21 cellular contexts compared by ENCODE assay signal in genomic region chr6:166931426-166931970, GRCh38. TPM values are rescaled to one million over a fixed set of nuclear protein-coding genes. Genes with fewer than 3 reads are reported as not detected.
A peak's percentile ranks its signal among the peaks of the same experiment; 100 is the strongest.
DNase-seq lines count a peak whose midpoint lies in the region; ATAC-seq and TF ChIP-seq lines count a peak whose summit lies in the region.
"Had no signal": no experiment of that assay in that cellular context is flagged by ENCODE, and none has a peak within 500 bp of the region (broad histone marks: within the 10 kb centered on the region; RNA-seq: fewer than 3 reads in every experiment).

No MANE protein-coding gene starts in this region.

- H3K27ac ChIP-seq in OCI-LY7 (ENCODE audit: low read depth, low read length, poor library complexity, severe bottlenecking), result no peak overlapping the region
- H3K27ac ChIP-seq: esophagus squamous epithelium, gastrocnemius medialis, skin epidermis, thyroid gland had no signal

- H3K4me1 Mint-ChIP-seq in IgD-negative memory B cell, result peaks cover 15 to 29% (median 21%) of the 10 kb centered on the region in 3 donors
- H3K4me1 Mint-ChIP-seq in effector memory CD8-positive, alpha-beta T cell (ENCODE audit: low read depth in 2 of 2), result peaks cover 15 to 19% of the 10 kb centered on the region in 2 donors
- peaks cover 32 to 47% of the 10 kb centered on the region in 2 donors for H3K4me1 Mint-ChIP-seq in stimulated activated naive B cell treated with anti-CD40 and anti-IgM and Interleukin-4, amounts not matched to agents 10 μg/mL and 1 μg/mL and 100 μg/mL, for 72 hours

- peaks cover 7 to 21% of the 10 kb centered on the region in 2 donors for H3K36me3 Mint-ChIP-seq in activated naive CD4-positive, alpha-beta T cell treated with anti-CD3 and anti-CD28 coated beads, Interleukin-2, amount 50 U/mL, for 72 hours
- peaks cover 11% of the 10 kb centered on the region for H3K36me3 Mint-ChIP-seq in IgD-negative memory B cell
- peaks cover 45% of the 10 kb centered on the region for H3K36me3 Mint-ChIP-seq in effector memory CD8-positive, alpha-beta T cell (ENCODE audit: insufficient read depth)
- peaks cover 31 to 37% of the 10 kb centered on the region in 2 donors for H3K36me3 Mint-ChIP-seq in stimulated activated naive B cell treated with anti-CD40 and anti-IgM and Interleukin-4, amounts not matched to agents 10 μg/mL and 1 μg/mL and 100 μg/mL, for 72 hours

- no peaks in the 10 kb centered on the region for H3K27me3 Mint-ChIP-seq in IgD-negative memory B cell
- no peaks in the 10 kb centered on the region for H3K27me3 Mint-ChIP-seq in effector memory CD8-positive, alpha-beta T cell
- H3K27me3 Mint-ChIP-seq in stimulated activated naive B cell treated with anti-CD40 and anti-IgM and Interleukin-4, amounts not matched to agents 10 μg/mL and 1 μg/mL and 100 μg/mL, for 72 hours, result no peaks in the 10 kb centered on the region
- H3K27me3 Mint-ChIP-seq: activated naive CD8-positive, alpha-beta T cell treated with anti-CD3 and anti-CD28 coated beads, Interleukin-2, amount 10 ng/mL, durations not matched to agents 7 days and 5 days had no signal

- DNase-seq in activated naive CD4-positive, alpha-beta T cell treated with anti-CD3 and anti-CD28 coated beads, Interleukin-2, amount 50 U/mL, for 72 hours (ENCODE audit: low spot score in 2 of 2), result no peak
- DNase-seq in activated naive CD4-positive, alpha-beta T cell treated with Interleukin-2 at 50 U/mL for 16 hours, result no peak
- no peak for DNase-seq in effector memory CD8-positive, alpha-beta T cell
- no peak for DNase-seq in stimulated activated naive B cell treated with anti-CD40 and anti-IgM and Interleukin-4, amounts not matched to agents 10 μg/mL and 1 μg/mL and 100 μg/mL, for 72 hours
- DNase-seq in OCI-LY7 (ENCODE audit: low spot score) (no peak), H4 (ENCODE audit: low spot score) (no peak), DMS114 treated with DMSO at 0.1 percent for 48 hours (lab: John Stamatoyannopoulos, UW; ENCODE audit: unreplicated experiment) (no peak)
- DNase-seq: activated CD4-positive, alpha-beta T cell treated with anti-CD3 and anti-CD28 coated beads for 4 hours; activated naive CD8-positive, alpha-beta T cell treated with anti-CD3 and anti-CD28 coated beads, Interleukin-2, amount 10 ng/mL, durations not matched to agents 7 days and 5 days; DND-41; esophagus squamous epithelium; gastrocnemius medialis; islet precursor cell; mucosa of descending colon; NCI-H1048; NCI-H187; stimulated activated CD4-positive, alpha-beta T cell treated with anti-CD3 and anti-CD28 coated beads, Interleukin-2, amount 100 ng/mL, for 24 hours; stimulated activated naive CD4-positive, alpha-beta T cell treated with Interleukin-2 at 50 U/mL for 16 hours; thyroid gland had no signal

- no peaks in the 10 kb centered on the region for H3K9me2 ChIP-seq in OCI-LY7 (ENCODE audit: insufficient read depth, low read length)

- H3K36me3 ChIP-seq in OCI-LY7 (ENCODE audit: insufficient read depth, low read length), result peaks cover 68% of the 10 kb centered on the region

- H3K4me3 ChIP-seq in OCI-LY7 (ENCODE audit: low read depth, low read length, poor library complexity, severe bottlenecking), result no peak overlapping the region
- H3K4me3 ChIP-seq: esophagus squamous epithelium, gastrocnemius medialis, mucosa of descending colon, skin epidermis, thyroid gland had no signal

- H3K4me2 ChIP-seq in OCI-LY7 (ENCODE audit: low read length), result no peak overlapping the region

- BruUV-seq in OCI-LY7 (replicated peaks; lab: Mats Ljungman, UMichigan), result no TSS peak

- no peaks in the 10 kb centered on the region for H3K9me3 Mint-ChIP-seq in activated naive CD4-positive, alpha-beta T cell treated with anti-CD3 and anti-CD28 coated beads, Interleukin-2, amount 50 U/mL, for 72 hours
- H3K9me3 Mint-ChIP-seq in IgD-negative memory B cell, result no peaks in the 10 kb centered on the region
- no peaks in the 10 kb centered on the region for H3K9me3 Mint-ChIP-seq in effector memory CD8-positive, alpha-beta T cell
- no peaks in the 10 kb centered on the region for H3K9me3 Mint-ChIP-seq in stimulated activated naive B cell treated with anti-CD40 and anti-IgM and Interleukin-4, amounts not matched to agents 10 μg/mL and 1 μg/mL and 100 μg/mL, for 72 hours
- H3K9me3 Mint-ChIP-seq: activated naive CD8-positive, alpha-beta T cell treated with anti-CD3 and anti-CD28 coated beads, Interleukin-2, amount 10 ng/mL, durations not matched to agents 7 days and 5 days had no signal

- ATAC-seq in activated naive CD4-positive, alpha-beta T cell treated with anti-CD3 and anti-CD28 coated beads, Interleukin-2, amount 50 U/mL, for 72 hours, result no peak
- no peak for ATAC-seq in effector memory CD8-positive, alpha-beta T cell (replicated peaks)
- ATAC-seq in stimulated activated naive B cell treated with anti-CD40 and anti-IgM and Interleukin-4, amounts not matched to agents 10 μg/mL and 1 μg/mL and 100 μg/mL, for 72 hours (replicated peaks), result no peak
- ATAC-seq: gastrocnemius medialis, mucosa of descending colon had no signal

- intact Hi-C loops in OCI-LY7 (cut with micrococcal nuclease; ENCODE audit: unreplicated experiment), result no loop called here

- H4K20me1 ChIP-seq in OCI-LY7 (ENCODE audit: insufficient read depth, low read length), result no peaks in the 10 kb centered on the region

- no peaks in the 10 kb centered on the region for H3K9me3 ChIP-seq in OCI-LY7 (ENCODE audit: low read length)
- H3K9me3 ChIP-seq: esophagus squamous epithelium, gastrocnemius medialis, mucosa of descending colon, thyroid gland had no signal

- H2AFZ ChIP-seq in OCI-LY7 (ENCODE audit: low read length), result no peak overlapping the region

- CTCF ChIA-PET in OCI-LY7 (lab: Charles Lee; ENCODE audit: unreplicated experiment), result no interaction called here

- no peaks in the 10 kb centered on the region for H3K79me2 ChIP-seq in OCI-LY7 (ENCODE audit: insufficient read depth, low read depth, low read length)

- TF ChIP-seq CTCF in OCI-LY7 (conservative IDR thresholded peaks at IDR 0.05; ENCODE audit: low read length), result no peak

- POLR2A ChIA-PET in OCI-LY7 (lab: Charles Lee), result interaction anchor here (0.6 to 1.2 kb wide), 3 partner anchors 10 to 830 kb away, joined by 3 read pairs; no protein-coding TSS in a partner anchor

- peak overlapping the region; percentile 79 to 88 for H3K27ac Mint-ChIP-seq in activated naive CD4-positive, alpha-beta T cell treated with anti-CD3 and anti-CD28 coated beads, Interleukin-2, amount 50 U/mL, for 72 hours
- peak overlapping the region in 2 of 3 donors; percentile 39 to 59 for H3K27ac Mint-ChIP-seq in IgD-negative memory B cell
- peak overlapping the region; percentile 59 to 89 for H3K27ac Mint-ChIP-seq in effector memory CD8-positive, alpha-beta T cell
- H3K27ac Mint-ChIP-seq in stimulated activated naive B cell treated with anti-CD40 and anti-IgM and Interleukin-4, amounts not matched to agents 10 μg/mL and 1 μg/mL and 100 μg/mL, for 72 hours, result peak overlapping the region; percentile 80
- H3K27ac Mint-ChIP-seq: activated naive CD8-positive, alpha-beta T cell treated with anti-CD3 and anti-CD28 coated beads, Interleukin-2, amount 10 ng/mL, durations not matched to agents 7 days and 5 days had no signal

- H3K4me3 Mint-ChIP-seq in IgD-negative memory B cell, result peak overlapping the region in 1 of 4 donors; percentile 72
- no peak overlapping the region for H3K4me3 Mint-ChIP-seq in effector memory CD8-positive, alpha-beta T cell
- H3K4me3 Mint-ChIP-seq in stimulated activated naive B cell treated with anti-CD40 and anti-IgM and Interleukin-4, amounts not matched to agents 10 μg/mL and 1 μg/mL and 100 μg/mL, for 72 hours, result no peak overlapping the region
- H3K4me3 Mint-ChIP-seq: activated naive CD8-positive, alpha-beta T cell treated with anti-CD3 and anti-CD28 coated beads, Interleukin-2, amount 10 ng/mL, durations not matched to agents 7 days and 5 days had no signal

- peaks cover 18% of the 10 kb centered on the region for H3K4me1 ChIP-seq in OCI-LY7 (ENCODE audit: insufficient read depth, low read length, poor library complexity, severe bottlenecking)

RNA-seq across cellular contexts. Expression of gene RNASET2, which starts 24.9 kb away (rescaled TPM):
- 100 to 1,000 TPM in 1 of 2 donors, 10 to 100 TPM in 1; 45.2 to 108 TPM for total RNA-seq in activated naive CD4-positive, alpha-beta T cell treated with anti-CD3 and anti-CD28 coated beads, Interleukin-2, amount 50 U/mL, for 72 hours
- polyA plus RNA-seq in IgD-negative memory B cell, result 708 TPM
- 71.7 and 87.1 TPM in 2 replicates for total RNA-seq in OCI-LY7 (2014; rRNA removed; shearing (Covaris generic))
- total RNA-seq in OCI-LY7 (2022), result 73.0 and 105 TPM in 2 replicates
- 9.8 and 19.8 TPM in 2 replicates for total RNA-seq in H4 (2014; rRNA removed; shearing (Covaris generic))
